ENCODE assay signal across 1 cellular context in genomic region chr2:120343433-120344105, GRCh38.
TF ChIP-seq lines count a peak whose summit lies in the region.

No MANE protein-coding gene starts in this region.

TF ChIP-seq in HepG2, 621 proteins besides CTCF, POLR2A, EP300 and RAD21 (continued from another document and continues in another):
- TF ChIP-seq ZNF407 (CRISPR knock-in tag; IDR thresholded peaks at IDR 0.05; ENCODE audit: not compliant biosample characterization) (no peak), ATF7 (IDR thresholded peaks at IDR 0.05) (no peak), ATF7 (CRISPR knock-in tag; IDR thresholded peaks at IDR 0.05) (no peak), ZNF205 (CRISPR knock-in tag; IDR thresholded peaks at IDR 0.05) (peak; percentile 69), ZMYM2 (CRISPR knock-in tag; IDR thresholded peaks at IDR 0.05) (no peak), ZNF574 (CRISPR knock-in tag; IDR thresholded peaks at IDR 0.05) (peak; percentile 62), CREB3 (CRISPR knock-in tag; IDR thresholded peaks at IDR 0.05) (no peak), TIGD3 (CRISPR knock-in tag; IDR thresholded peaks at IDR 0.05; ENCODE audit: borderline replicate concordance) (no peak), ZFX (CRISPR knock-in tag; IDR thresholded peaks at IDR 0.05; ENCODE audit: low read depth) (peak; percentile 53), HOXA3 (CRISPR knock-in tag; IDR thresholded peaks at IDR 0.05) (peak; percentile 46; the same call in 1 of the 2 replicates), ZNF430 (CRISPR knock-in tag; IDR thresholded peaks at IDR 0.05) (0 out of 2 replicates have a peak, but pooled peaks have one; percentile 39), ZNF850 (CRISPR knock-in tag; conservative IDR thresholded peaks at IDR 0.05) (no peak), RBFOX2 (IDR thresholded peaks at IDR 0.05; ENCODE audit: low read depth, low read length) (no peak), NKX3-1 (CRISPR knock-in tag; IDR thresholded peaks at IDR 0.05) (no peak), EEA1 (CRISPR knock-in tag; IDR thresholded peaks at IDR 0.05; ENCODE audit: borderline replicate concordance) (peak; percentile 54; the same call in 1 of the 2 replicates), CEBPZ (IDR thresholded peaks at IDR 0.05; ENCODE audit: low read length) (no peak; the same call in 1 of the 2 replicates), SRY (CRISPR knock-in tag; IDR thresholded peaks at IDR 0.05) (no peak), ZNF460 (CRISPR knock-in tag; IDR thresholded peaks at IDR 0.05; ENCODE audit: borderline replicate concordance) (no peak), CHCHD3 (CRISPR knock-in tag; IDR thresholded peaks at IDR 0.05) (no peak), ONECUT2 (CRISPR knock-in tag; IDR thresholded peaks at IDR 0.05) (no peak), SOX6 (IDR thresholded peaks at IDR 0.05) (no peak), SOX6 (CRISPR knock-in tag; IDR thresholded peaks at IDR 0.05) (peak; percentile 68), ELF3 (CRISPR knock-in tag; IDR thresholded peaks at IDR 0.05) (0 out of 2 replicates have a peak, but pooled peaks have one; percentile 59), ZHX2 (IDR thresholded peaks at IDR 0.05; ENCODE audit: low read depth) (0 out of 2 replicates have a peak, but pooled peaks have one; percentile 43), ZHX2 (CRISPR knock-in tag; IDR thresholded peaks at IDR 0.05; ENCODE audit: borderline replicate concordance) (no peak), KDM3A (CRISPR knock-in tag; IDR thresholded peaks at IDR 0.05; ENCODE audit: low read depth) (0 out of 2 replicates have a peak, but pooled peaks have one; percentile 84), TSC22D2 (CRISPR knock-in tag; IDR thresholded peaks at IDR 0.05; ENCODE audit: borderline replicate concordance) (peak; percentile 88; the same call in 1 of the 2 replicates), SOX13 (IDR thresholded peaks at IDR 0.05) (no peak), SOX13 (CRISPR knock-in tag; conservative IDR thresholded peaks at IDR 0.05 in 1 of 2, IDR thresholded peaks at IDR 0.05 in 1 of 2) (peak in 1 of 2 experiments; percentile 29; a peak in 1 of 4 replicates), HNRNPLL (IDR thresholded peaks at IDR 0.05; ENCODE audit: low read depth, low read length, poor library complexity, severe bottlenecking) (peak; percentile 37), BATF2 (CRISPR knock-in tag; IDR thresholded peaks at IDR 0.05) (no peak), ZNF747 (CRISPR knock-in tag; IDR thresholded peaks at IDR 0.05; ENCODE audit: borderline replicate concordance) (no peak), PTBP1 (IDR thresholded peaks at IDR 0.05; ENCODE audit: low read depth, low read length, poor library complexity, severe bottlenecking) (no peak), DR1 (CRISPR knock-in tag; IDR thresholded peaks at IDR 0.05) (0 out of 2 replicates have a peak, but pooled peaks have one; percentile 29), CBFB (CRISPR knock-in tag; IDR thresholded peaks at IDR 0.05) (peak; percentile 82), SALL2 (CRISPR knock-in tag; IDR thresholded peaks at IDR 0.05) (peak; percentile 68), KLF6 (CRISPR knock-in tag; IDR thresholded peaks at IDR 0.05) (0 out of 2 replicates have a peak, but pooled peaks have one; percentile 43)
